Comparison of ENCODE assay signal across 8 cellular contexts in the genomic region with DNA sequence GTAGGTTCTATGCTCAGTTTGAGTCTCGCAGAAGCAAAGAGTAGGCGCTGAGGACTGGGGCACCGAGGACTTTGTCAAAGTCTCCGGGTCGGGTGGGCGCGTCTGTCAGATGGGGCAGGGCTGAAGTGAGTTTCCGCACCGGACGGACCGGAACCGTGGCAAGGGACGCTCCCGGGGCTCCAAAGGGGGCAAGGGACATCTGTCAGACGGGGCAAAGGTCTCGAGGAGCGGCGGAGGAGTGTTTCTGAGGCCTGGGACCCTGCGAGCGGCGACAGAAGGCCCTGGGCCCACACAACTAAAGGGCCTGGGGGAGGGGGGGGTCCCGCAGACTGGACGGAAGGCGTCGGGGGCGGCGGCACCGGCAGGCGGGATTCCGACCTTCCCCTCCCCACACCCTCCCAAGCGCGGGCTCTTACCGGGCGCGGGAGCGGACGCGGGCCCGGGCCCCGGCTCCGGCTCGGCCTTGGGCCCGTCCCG. TPM values are rescaled to one million over a fixed set of nuclear protein-coding genes. Genes with fewer than 3 reads are reported as not detected.
DNase-seq lines count a peak whose midpoint lies in the region; TF ChIP-seq lines count a peak whose summit lies in the region.

No MANE protein-coding gene starts in this region.

- TF ChIP-seq CTCF in GM12875 (IDR thresholded peaks at IDR 0.05; ENCODE audit: borderline replicate concordance, insufficient read depth, low read depth, low read length): no peak
- no peak for TF ChIP-seq CTCF in astrocyte of the spinal cord (IDR thresholded peaks at IDR 0.05; ENCODE audit: low read depth, low read length)
- TF ChIP-seq CTCF in lower leg skin (IDR thresholded peaks at IDR 0.05): no peak
- TF ChIP-seq CTCF in testis (IDR thresholded peaks at IDR 0.05): no peak

- DNase-seq in HuH-7.5 (ENCODE audit: low spot score) (peak; percentile 79), astrocyte of the spinal cord (ENCODE audit: low read depth, low spot score) (no peak), lower leg skin (ENCODE audit: low spot score in 2 of 2) (no peak), testis (no peak), NOMO-1 treated with DMSO at 0.1 percent for 48 hours (lab: John Stamatoyannopoulos, UW; ENCODE audit: unreplicated experiment) (no peak), KG1 (lab: John Stamatoyannopoulos, UW) (no peak), occipital lobe (lab: John Stamatoyannopoulos, UW) (no peak)

- H3K36me3 ChIP-seq in testis (ENCODE audit: low read depth, missing control alignments): no peaks in the 10 kb centered on the region

- intact Hi-C loops in lower leg skin (cut with DNase I; ENCODE audit: low total_unique reads): no loop called here
- intact Hi-C loops in testis (cut with DNase I; ENCODE audit: low total_unique reads): loop anchor here (10.0 kb wide), 1 partner anchor 167 kb away; no protein-coding TSS in a partner anchor

- no peaks in the 10 kb centered on the region for H3K27me3 ChIP-seq in testis

- no peak for TF ChIP-seq POLR2A in lower leg skin (IDR thresholded peaks at IDR 0.05)
- TF ChIP-seq POLR2A in testis (IDR thresholded peaks at IDR 0.05): no peak

- peak overlapping the region; percentile 42 to 72 for H3K27ac ChIP-seq in testis

- H3K4me1 ChIP-seq in testis: peaks cover 18% of the 10 kb centered on the region

- H3K4me3 ChIP-seq in GM12875 (ENCODE audit: low read depth, low read length) (peak overlapping the region; percentile 90), astrocyte of the spinal cord (ENCODE audit: low read depth, low read length) (peak overlapping the region; percentile 82), lower leg skin (ENCODE audit: low read depth, poor library complexity, severe bottlenecking) (peak overlapping the region; percentile 82), testis (peak overlapping the region; percentile 78 to 90)

- H3K9me3 ChIP-seq in testis: no peaks in the 10 kb centered on the region

- in situ Hi-C loops in astrocyte of the spinal cord (cut with HindIII; ENCODE audit: low sequenced_read_pairs): no loop called here

- WGBS in lower leg skin, 2 donors: 1% methylated on average over 18 to 26 of the region's 44 CpGs
- 0 to 1% methylated on average over 21 to 30 of the region's 44 CpGs for WGBS in testis, 2 donors

RNA-seq across cellular contexts. Expression of a gene that starts 13.3 kb away (rescaled TPM):
- total RNA-seq in lower leg skin (100 to 1,000 TPM in 2 of 4 donors, 10 to 100 TPM in 2; 82.4 to 141 (median 95.3) TPM), testis (100 to 1,000 TPM; 334 to 399 TPM), occipital lobe (59.6 TPM)
- 131 TPM for polyA plus RNA-seq in testis (ENCODE audit: insufficient read depth, low read depth, low replicate concordance)

RNA-seq across cellular contexts. Expression of a gene that starts 17.7 kb away (rescaled TPM):
- 10 to 100 TPM; 28.4 to 52.9 (median 43.8) TPM for total RNA-seq in lower leg skin
- 100 to 1,000 TPM; 109 to 118 TPM for total RNA-seq in testis
- 66.2 TPM for polyA plus RNA-seq in testis (ENCODE audit: insufficient read depth, low read depth, low replicate concordance)
- total RNA-seq in occipital lobe: 11.1 TPM

RNA-seq across cellular contexts. Expression of a gene that starts 32.3 kb away (rescaled TPM):
- total RNA-seq in lower leg skin: 1 to 10 TPM in 3 of 4 donors, under 1 TPM in 1; 0.17 to 2.1 (median 1.5) TPM
- 1 to 10 TPM; 1.4 to 2.7 TPM for total RNA-seq in testis
- polyA plus RNA-seq in testis (ENCODE audit: insufficient read depth, low read depth, low replicate concordance): 2.0 TPM
- total RNA-seq in occipital lobe: 0.47 TPM

RNA-seq across cellular contexts. Expression of a gene that starts 47.2 kb away (rescaled TPM):
- total RNA-seq in lower leg skin: under 1 TPM in 3 of 4 donors, not detected in 1; 0.23 to 0.80 (median 0.37) TPM
- 10 to 100 TPM; 43.7 to 44.4 TPM for total RNA-seq in testis
- 27.8 TPM for polyA plus RNA-seq in testis (ENCODE audit: insufficient read depth, low read depth, low replicate concordance)
- not detected for total RNA-seq in occipital lobe

RNA-seq across cellular contexts. Expression of a gene that starts 52.5 kb away (rescaled TPM):
- total RNA-seq in lower leg skin (10 to 100 TPM; 28.8 to 53.1 (median 34.8) TPM), testis (10 to 100 TPM; 44.0 to 46.3 TPM), occipital lobe (11.7 TPM)
- 20.1 TPM for polyA plus RNA-seq in testis (ENCODE audit: insufficient read depth, low read depth, low replicate concordance)
